ENCODE assay signal across 1 cellular context in genomic region chr18:24018299-24018910, GRCh38.
TF ChIP-seq lines count a peak whose summit lies in the region.

No MANE protein-coding gene starts in this region.

TF ChIP-seq in IMR-90, 13 proteins besides CTCF, POLR2A, EP300 and RAD21:
- TF ChIP-seq NFE2L2 (IDR thresholded peaks at IDR 0.05; ENCODE audit: low read depth, low read length) = no peak
- no peak for TF ChIP-seq RFX5 (IDR thresholded peaks at IDR 0.05; ENCODE audit: low read depth, low read length)
- no peak for TF ChIP-seq CEBPB (IDR thresholded peaks at IDR 0.05; ENCODE audit: low read depth, low read length)
- TF ChIP-seq RCOR1 (IDR thresholded peaks at IDR 0.05; ENCODE audit: insufficient replicate concordance, low read length) = no peak
- TF ChIP-seq MAZ (IDR thresholded peaks at IDR 0.05; ENCODE audit: borderline replicate concordance, low read depth, low read length) = no peak
- no peak for TF ChIP-seq BHLHE40 (IDR thresholded peaks at IDR 0.05; ENCODE audit: low read depth, low read length)
- no peak for TF ChIP-seq MXI1 (IDR thresholded peaks at IDR 0.05; ENCODE audit: borderline replicate concordance, low read depth, low read length)
- no peak for TF ChIP-seq ELK1 (IDR thresholded peaks at IDR 0.05; ENCODE audit: borderline replicate concordance, low read depth, low read length)
- TF ChIP-seq MAFK (IDR thresholded peaks at IDR 0.05; ENCODE audit: low read depth, low read length) = no peak
- TF ChIP-seq CHD1 (IDR thresholded peaks at IDR 0.05; ENCODE audit: low read depth, low read length) = no peak
- TF ChIP-seq SMC3 (IDR thresholded peaks at IDR 0.05; ENCODE audit: low read depth, low read length) = no peak
- TF ChIP-seq FOS (IDR thresholded peaks at IDR 0.05; ENCODE audit: low read depth, low read length) = no peak
- no peak for TF ChIP-seq USF2 (IDR thresholded peaks at IDR 0.05; ENCODE audit: low read depth, low read length)
TF ChIP-seq in IMR-90: peak in this region for 0.
